In the genomic region with DNA sequence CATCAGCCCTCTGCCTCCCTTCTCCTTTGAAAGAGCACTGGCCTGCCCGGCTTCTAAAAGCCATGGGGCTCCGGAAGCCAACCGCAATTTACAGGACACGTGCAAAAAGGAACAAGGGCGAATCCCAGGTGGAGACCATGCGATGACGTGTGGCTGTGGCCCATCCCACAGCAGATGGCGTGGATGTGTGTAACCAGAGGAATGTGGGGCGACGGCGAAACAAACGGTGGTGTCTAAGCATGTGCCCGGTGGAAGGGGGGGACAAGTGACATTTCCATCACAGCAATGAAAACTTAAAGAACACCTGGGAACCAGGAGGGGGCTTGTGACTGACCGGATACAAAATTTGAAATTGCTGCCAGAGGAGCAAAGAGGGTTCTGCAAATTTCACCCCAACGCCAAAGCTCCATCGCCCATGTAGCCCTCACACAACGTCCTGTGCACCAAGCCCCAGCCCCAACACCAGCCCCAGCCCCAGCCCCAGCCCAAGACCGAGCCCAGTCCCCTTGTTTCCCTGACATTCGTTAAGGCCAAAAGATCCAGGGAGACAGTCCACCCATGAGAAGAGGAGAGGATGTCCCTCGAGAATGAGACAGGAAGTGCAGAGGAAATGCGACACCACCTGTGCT, we compare ENCODE assay signal across 18 cellular contexts.
DNase-seq lines count a peak whose midpoint lies in the region; ATAC-seq and TF ChIP-seq lines count a peak whose summit lies in the region.
"Had no signal": no experiment of that assay in that cellular context is flagged by ENCODE, and none has a peak within 500 bp of the region (broad histone marks: within the 10 kb centered on the region; RNA-seq: fewer than 3 reads in every experiment).

No MANE protein-coding gene starts in this region.

- no peaks in the 10 kb centered on the region for H3K36me3 ChIP-seq in right atrium auricular region
- H3K36me3 ChIP-seq in neural progenitor cell, result no peaks in the 10 kb centered on the region
- no peaks in the 10 kb centered on the region for H3K36me3 ChIP-seq in ovary
- H3K36me3 ChIP-seq: Peyer's patch, SJSA1 had no signal

- WGBS in ovary, 3 donors, result 93 to 96% (median 94%) methylated on average over 21 of the region's 21 CpGs

- H3K9ac ChIP-seq in neural progenitor cell, result no peak overlapping the region
- H3K9ac ChIP-seq: KMS-11 had no signal

- no peak overlapping the region for H3K4me3 ChIP-seq in right atrium auricular region
- no peak overlapping the region for H3K4me3 ChIP-seq in neural progenitor cell
- no peak overlapping the region for H3K4me3 ChIP-seq in ovary
- H3K4me3 ChIP-seq: Peyer's patch, SJSA1 had no signal

- H3K9me3 Mint-ChIP-seq in immature natural killer cell, result peaks cover 0 to 2% (median 0%) of the 10 kb centered on the region in 6 donors
- H3K9me3 Mint-ChIP-seq in neural progenitor cell, result peaks cover 10% of the 10 kb centered on the region

- TF ChIP-seq POLR2A in ovary (IDR thresholded peaks at IDR 0.05), result no peak

- TF ChIP-seq EP300 in ovary (IDR thresholded peaks at IDR 0.05), result no peak

- no peak for ATAC-seq in Right ventricle myocardium inferior
- ATAC-seq in GM18519 (IDR thresholded peaks at IDR 0.05; ENCODE audit: low FRiP score, unreplicated experiment), result no peak

- H3K27ac Mint-ChIP-seq in immature natural killer cell, result peak overlapping the region in 1 of 6 donors; percentile 41
- H3K27ac Mint-ChIP-seq in neural progenitor cell, result no peak overlapping the region

- H3F3A ChIP-seq in neural progenitor cell (ENCODE audit: low read depth), result no peaks in the 10 kb centered on the region

- H3K27ac ChIP-seq in right atrium auricular region, result no peak overlapping the region
- no peak overlapping the region for H3K27ac ChIP-seq in neural progenitor cell
- no peak overlapping the region for H3K27ac ChIP-seq in ovary
- H3K27ac ChIP-seq: C4-2B, KMS-11, Peyer's patch, SJSA1 had no signal

- intact Hi-C loops in Right ventricle myocardium inferior (cut with DNase I) (no loop called here), ovary (cut with DNase I) (no loop called here)

- H3K4me1 Mint-ChIP-seq in immature natural killer cell (peaks cover 63 to 64% of the 10 kb centered on the region in 2 donors), neural progenitor cell (peaks cover 33% of the 10 kb centered on the region)

- H3K27me3 Mint-ChIP-seq in immature natural killer cell (ENCODE audit: low read depth in 3 of 3) (peaks cover 22 to 29% (median 23%) of the 10 kb centered on the region in 3 donors), neural progenitor cell (ENCODE audit: insufficient read depth, low read depth) (peaks cover 20% of the 10 kb centered on the region)

- no peaks in the 10 kb centered on the region for H3K79me2 ChIP-seq in neural progenitor cell (ENCODE audit: low read depth)

- H3K27me3 ChIP-seq in right atrium auricular region (no peaks in the 10 kb centered on the region), neural progenitor cell (peaks cover 54% of the 10 kb centered on the region), ovary (no peaks in the 10 kb centered on the region)

- no peaks in the 10 kb centered on the region for H3K36me3 Mint-ChIP-seq in immature natural killer cell
- H3K36me3 Mint-ChIP-seq in neural progenitor cell, result peaks cover 2% of the 10 kb centered on the region

- DNase-seq in Right ventricle myocardium inferior (ENCODE audit: missing footprints) (peak; percentile 45), right atrium auricular region (ENCODE audit: low spot score) (no peak), immature natural killer cell (no peak), neural progenitor cell (ENCODE audit: low spot score) (no peak), amygdala (lab: John Stamatoyannopoulos, UW) (no peak), ovary (no peak)
- DNase-seq: GF-D8, IMR-90, NCI-H1105, NCI-H2029 treated with DMSO at 0.1 percent for 48 hours, NCI-H226, NCI-H510A treated with DMSO at 0.1 percent for 48 hours, NCI-H82, Peyer's patch had no signal

- H3K4me3 Mint-ChIP-seq in immature natural killer cell, result peak overlapping the region in 3 of 5 donors; percentile 23 to 47 (median 33)
- peak overlapping the region; percentile 36 for H3K4me3 Mint-ChIP-seq in neural progenitor cell

- H3K9me3 ChIP-seq in right atrium auricular region, result no peaks in the 10 kb centered on the region
- no peaks in the 10 kb centered on the region for H3K9me3 ChIP-seq in neural progenitor cell (ENCODE audit: low read depth)
- H3K9me3 ChIP-seq in ovary, result no peaks in the 10 kb centered on the region
- H3K9me3 ChIP-seq: Peyer's patch had no signal

- peaks cover 12% of the 10 kb centered on the region for H4K20me1 ChIP-seq in neural progenitor cell (ENCODE audit: low read depth)

- no peak for TF ChIP-seq CTCF in right atrium auricular region (IDR thresholded peaks at IDR 0.05)
- no peak for TF ChIP-seq CTCF in neural progenitor cell (IDR thresholded peaks at IDR 0.05)
- no peak for TF ChIP-seq CTCF in ovary (IDR thresholded peaks at IDR 0.05)

- H3K4me2 ChIP-seq in neural progenitor cell, result no peak overlapping the region
- H3K4me2 ChIP-seq: KMS-11 had no signal

- no peak overlapping the region for H2AFZ ChIP-seq in neural progenitor cell (replicated peaks)

- H3K4me1 ChIP-seq in right atrium auricular region (peaks cover 0 to 50% of the 10 kb centered on the region in 2 donors), neural progenitor cell (no peaks in the 10 kb centered on the region), ovary (ENCODE audit: insufficient read depth) (peaks cover 2% of the 10 kb centered on the region)
